17 cellular contexts compared by ENCODE assay signal in the genomic region with DNA sequence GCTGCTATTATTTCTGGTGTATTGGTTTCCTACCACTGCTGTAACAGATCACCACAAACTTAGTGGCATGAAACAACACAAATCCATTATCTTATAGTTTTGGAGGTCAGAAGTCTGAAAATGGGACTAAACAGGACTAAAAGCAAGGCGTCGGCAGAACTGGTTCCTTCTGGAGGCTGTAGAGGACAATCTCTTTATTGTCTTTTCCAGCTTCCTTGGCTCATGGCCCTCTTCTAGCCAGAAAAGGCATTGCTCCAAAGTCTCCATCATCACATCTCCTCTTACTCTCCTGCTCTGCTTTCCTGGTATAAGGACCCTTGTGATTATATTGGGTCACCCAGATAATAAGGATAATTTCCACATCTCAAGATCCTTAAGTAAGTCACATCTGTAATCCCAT.
DNase-seq lines count a peak whose midpoint lies in the region; ATAC-seq and TF ChIP-seq lines count a peak whose summit lies in the region.
"Had no signal": no experiment of that assay in that cellular context is flagged by ENCODE, and none has a peak within 500 bp of the region (broad histone marks: within the 10 kb centered on the region; RNA-seq: fewer than 3 reads in every experiment).

No MANE protein-coding gene starts in this region.

- no peak overlapping the region for H3K4me3 ChIP-seq in right lobe of liver
- H3K4me3 ChIP-seq: HAP-1 had no signal

- TF ChIP-seq POLR2A in right lobe of liver (IDR thresholded peaks at IDR 0.05) = no peak

- no peaks in the 10 kb centered on the region for H3K9me3 ChIP-seq in right lobe of liver
- H3K9me3 ChIP-seq: HAP-1 had no signal

- DNase-seq in NCI-H524 (lab: John Stamatoyannopoulos, UW) (peak; percentile 69 to 79), NCI-H82 treated with DMSO at 0.1 percent for 48 hours (lab: John Stamatoyannopoulos, UW; ENCODE audit: unreplicated experiment) (peak; percentile 70), midbrain (lab: John Stamatoyannopoulos, UW) (peak; percentile 1), NCI-H1417 (lab: John Stamatoyannopoulos, UW) (no peak), right lobe of liver (no peak)
- DNase-seq: 8988T; C1 segment of cervical spinal cord; Calu3; CD4-positive, alpha-beta memory T cell; COR-L47; DMS53; DMS79 treated with DMSO at 0.1 percent for 48 hours; GF-D8; GOT3; HFFc6 had no signal

- TF ChIP-seq CTCF in right lobe of liver (IDR thresholded peaks at IDR 0.05) = no peak

- no peak overlapping the region for H3K27ac ChIP-seq in right lobe of liver

- WGBS in right lobe of liver (ENCODE audit: insufficient coverage, low coverage, low lambda C conversion rate, missing lambda C conversion rate) = 87% methylated on average over 2 of the region's 2 CpGs

- H3K27me3 ChIP-seq in right lobe of liver = no peaks in the 10 kb centered on the region

- no peaks in the 10 kb centered on the region for H3K4me1 ChIP-seq in right lobe of liver
- H3K4me1 ChIP-seq: HAP-1 had no signal

- ATAC-seq in right lobe of liver = no peak
- no peak for ATAC-seq in HG03108 (IDR thresholded peaks at IDR 0.05; ENCODE audit: unreplicated experiment)

- intact Hi-C loops in right lobe of liver (cut with DNase I) = no loop called here

- H3K36me3 ChIP-seq in right lobe of liver = no peaks in the 10 kb centered on the region
- H3K36me3 ChIP-seq: HAP-1 had no signal

Comparison
In these comparisons a context has a peak if more than half of its experiments do, and no peak if none do; other contexts are left out.
1. DNase-seq: peak in NCI-H524 (2 of 2), NCI-H82 treated with DMSO at 0.1 percent for 48 hours (single experiment) and midbrain (single experiment); none in NCI-H1417 (0 of 3) and right lobe of liver (0 of 3).